8 cellular contexts compared by ENCODE assay signal in the genomic region with DNA sequence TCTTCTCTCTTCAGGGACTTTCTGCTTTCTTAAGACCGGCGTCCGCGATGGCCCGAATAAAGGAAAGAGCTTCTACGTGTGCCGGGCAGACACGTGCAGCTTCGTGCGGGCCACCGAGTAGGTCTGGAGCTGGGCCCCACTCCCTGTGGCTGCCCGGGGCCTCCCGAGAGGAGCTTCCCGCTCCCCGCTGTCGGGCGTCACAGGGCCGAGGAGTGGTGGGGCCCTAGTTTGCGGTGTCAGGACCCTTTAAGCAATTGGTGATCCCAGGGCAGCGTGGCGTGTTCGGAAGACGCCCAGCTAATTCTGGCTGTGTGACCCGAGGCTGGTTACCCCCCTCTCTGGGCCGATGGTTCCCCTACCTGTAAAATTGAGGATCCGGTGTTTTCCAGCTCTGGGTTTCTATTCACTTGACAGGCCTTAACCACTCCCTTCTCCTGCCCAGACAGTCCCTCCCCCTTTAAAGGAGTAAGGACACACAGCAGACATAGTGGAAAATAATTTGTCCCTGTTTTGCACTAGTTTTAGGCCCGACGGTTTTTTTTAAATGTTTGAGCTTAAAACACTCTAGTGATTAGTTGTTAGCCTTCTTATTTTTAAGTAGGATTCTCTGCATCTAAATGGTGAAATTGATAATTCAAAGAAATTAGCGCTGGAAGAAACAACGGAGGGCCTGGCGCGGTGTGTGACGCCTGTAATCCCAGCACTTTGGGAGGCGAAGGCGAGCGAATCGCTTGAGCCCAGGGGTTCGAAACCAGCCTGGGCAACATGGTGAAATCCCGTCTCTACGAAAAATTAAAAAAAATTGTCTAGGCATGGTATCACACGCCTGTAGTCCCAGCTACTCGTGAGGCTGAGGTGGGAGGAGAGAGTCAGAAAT. TPM values are rescaled to one million over a fixed set of nuclear protein-coding genes. Genes with fewer than 3 reads are reported as not detected.
DNase-seq lines count a peak whose midpoint lies in the region; ATAC-seq and TF ChIP-seq lines count a peak whose summit lies in the region.

No MANE protein-coding gene starts in this region.

- H3K27me3 ChIP-seq in NT2/D1 (ENCODE audit: insufficient read depth, insufficient read length) (no peaks in the 10 kb centered on the region), right lobe of liver (no peaks in the 10 kb centered on the region), tibial artery (no peaks in the 10 kb centered on the region)

- peak overlapping the region; percentile 79 for H3K9ac ChIP-seq in NT2/D1 (ENCODE audit: insufficient read length, low read depth)

- CTCF ChIA-PET in GM10248 (lab: Yijun Ruan, JAX): interaction anchor here (0.7 to 4.0 kb wide), 17 partner anchors 10 to 921 kb away, joined by 3 to 22 read pairs (median 4); no protein-coding TSS in a partner anchor

- POLR2A ChIA-PET in GM10248 (lab: Yijun Ruan, JAX): interaction anchor here (0.7 to 1.2 kb wide), 3 partner anchors 11 to 492 kb away, joined by 3 to 6 read pairs (median 5); no protein-coding TSS in a partner anchor

- 27% methylated on average over 37 of the region's 42 CpGs for WGBS in right lobe of liver (ENCODE audit: insufficient coverage, low coverage, low lambda C conversion rate, missing lambda C conversion rate)

- H3K4me1 ChIP-seq in NT2/D1 (ENCODE audit: insufficient read depth, insufficient read length): no peaks in the 10 kb centered on the region
- peaks cover 0 to 13% (median 0%) of the 10 kb centered on the region in 4 donors for H3K4me1 ChIP-seq in right lobe of liver
- peaks cover 0 to 13% (median 10%) of the 10 kb centered on the region in 4 donors for H3K4me1 ChIP-seq in tibial artery

- TF ChIP-seq CTCF in AG10803 (conservative IDR thresholded peaks at IDR 0.05; ENCODE audit: low read length) (no peak), GM10248 (IDR thresholded peaks at IDR 0.05; ENCODE audit: control extremely low read depth, extremely low read depth, low read depth, missing control alignments) (no peak), right lobe of liver (IDR thresholded peaks at IDR 0.05) (no peak), tibial artery (IDR thresholded peaks at IDR 0.05) (no peak)

- DNase-seq in AG10803 (ENCODE audit: low read depth) (peak; percentile 31), GM10248 (ENCODE audit: extremely low spot score) (peak; percentile 42), NT2/D1 (ENCODE audit: low read depth, low spot score) (peak; percentile 23), cerebellum (ENCODE audit: low spot score) (peak; percentile 7), right lobe of liver (peak in 2 of 3 donors; percentile 47 to 65), tibial artery (no peak), DMS153 (lab: John Stamatoyannopoulos, UW) (no peak)

- H3K36me3 ChIP-seq in NT2/D1 (ENCODE audit: insufficient read depth, insufficient read length, low read length): peaks cover 28% of the 10 kb centered on the region
- H3K36me3 ChIP-seq in right lobe of liver: peaks cover 0 to 3% (median 0%) of the 10 kb centered on the region in 4 donors
- H3K36me3 ChIP-seq in tibial artery: no peaks in the 10 kb centered on the region

- no peak for TF ChIP-seq POLR2A in right lobe of liver (IDR thresholded peaks at IDR 0.05)

- H3K9me3 ChIP-seq in NT2/D1 (ENCODE audit: insufficient read depth, low read length): no peaks in the 10 kb centered on the region
- H3K9me3 ChIP-seq in right lobe of liver: no peaks in the 10 kb centered on the region
- H3K9me3 ChIP-seq in tibial artery: no peaks in the 10 kb centered on the region

- intact Hi-C loops in right lobe of liver (cut with DNase I): no loop called here
- intact Hi-C loops in tibial artery (cut with DNase I; ENCODE audit: low total_unique reads): loop anchor here (2.0 kb wide), 1 partner anchor 60 kb away; a partner anchor contains a TSS

- H3K27ac ChIP-seq in right lobe of liver: peak overlapping the region; percentile 6 to 31 (median 26)
- H3K27ac ChIP-seq in tibial artery: peak overlapping the region; percentile 81 to 85

- H3K4me3 ChIP-seq in AG10803 (ENCODE audit: low read length) (peak overlapping the region; percentile 88), NT2/D1 (ENCODE audit: insufficient read length, low read depth) (peak overlapping the region; percentile 87), right lobe of liver (peak overlapping the region; percentile 71 to 86 (median 72)), tibial artery (peak overlapping the region; percentile 77 to 89)

- ATAC-seq in HG02763 (IDR thresholded peaks at IDR 0.05; ENCODE audit: unreplicated experiment) (peak; percentile 6), right lobe of liver (peak; percentile 45 to 57 (median 54))

RNA-seq across cellular contexts. Expression of a gene that starts 0.6 kb away (rescaled TPM):
- 13.2 TPM for total RNA-seq in cerebellum
- total RNA-seq in right lobe of liver: 1 to 10 TPM; 2.3 to 6.0 (median 4.3) TPM

RNA-seq across cellular contexts. Expression of a gene that starts 59.1 kb away (rescaled TPM):
- total RNA-seq in cerebellum (1.6 TPM), right lobe of liver (1 to 10 TPM in 1 of 6 experiments, under 1 TPM in 5; 0.12 to 1.9 (median 0.49) TPM)

Comparison
In these comparisons a context has a peak if more than half of its experiments do, and no peak if none do; other contexts are left out.
1. DNase-seq: peak in AG10803 (single experiment), GM10248 (single experiment), NT2/D1 (single experiment), cerebellum (single experiment) and right lobe of liver (2 of 3); none in tibial artery (0 of 2) and DMS153 (single experiment).
2. Peak in every context shown above with its lines, with median percentiles within 50 percentile points of each other: H3K4me3 ChIP-seq.